ENCODE assay signal across 8 cellular contexts in the genomic region with DNA sequence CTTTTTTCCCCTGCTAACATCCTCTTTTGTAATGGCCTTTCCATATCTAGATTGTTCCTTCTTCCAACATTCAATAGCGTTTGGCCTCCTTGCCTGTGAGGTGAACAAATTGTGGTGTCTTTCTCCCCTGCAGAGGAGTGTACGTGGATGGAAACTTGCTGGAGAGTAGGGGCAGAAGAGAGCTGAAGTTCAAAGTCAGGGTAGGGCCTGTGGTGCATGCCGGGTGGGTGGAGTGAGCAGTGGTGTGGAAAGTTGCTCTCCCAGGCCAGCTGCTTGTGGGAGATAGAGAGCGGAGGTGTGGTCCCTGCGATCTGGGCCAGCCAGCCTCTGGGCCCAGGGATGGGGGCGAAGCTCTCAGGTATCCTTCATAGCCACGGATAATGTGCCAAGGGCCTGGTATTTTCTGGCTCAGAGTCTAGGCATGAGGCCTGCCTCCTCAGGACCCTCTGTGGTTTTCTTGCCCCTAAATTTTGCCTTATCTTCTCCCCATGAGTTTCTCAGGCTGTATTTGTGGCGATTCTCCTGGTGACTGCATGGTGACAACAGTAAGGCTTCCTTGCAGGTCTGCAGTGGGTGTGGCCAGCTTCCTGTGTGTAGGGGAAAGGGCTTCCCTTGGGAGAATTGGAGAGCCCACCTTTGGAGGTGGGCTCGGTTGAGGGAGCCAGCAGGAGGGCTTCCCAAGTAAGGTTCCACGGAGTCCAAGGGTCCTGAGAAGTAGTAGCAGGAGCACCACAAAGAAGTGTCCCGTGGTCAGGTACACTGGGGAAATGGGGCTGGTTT. TPM values are rescaled to one million over a fixed set of nuclear protein-coding genes. Genes with fewer than 3 reads are reported as not detected.
DNase-seq lines count a peak whose midpoint lies in the region; ATAC-seq, FAIRE-seq and TF ChIP-seq lines count a peak whose summit lies in the region.

No MANE protein-coding gene starts in this region.

- H3K9me3 ChIP-seq in mucosa of descending colon, result no peaks in the 10 kb centered on the region

- ATAC-seq in GM18498 (IDR thresholded peaks at IDR 0.05; ENCODE audit: unreplicated experiment), result peak; percentile 45
- ATAC-seq in HG02938 (IDR thresholded peaks at IDR 0.05; ENCODE audit: unreplicated experiment), result peak; percentile 29
- peak; percentile 13 for ATAC-seq in mucosa of descending colon

- no peak for FAIRE-seq in frontal cortex (lab: Jason Lieb, UNC)

- TF ChIP-seq CTCF in mucosa of descending colon (IDR thresholded peaks at IDR 0.05), result no peak

- no peak overlapping the region for H3K4me3 ChIP-seq in mucosa of descending colon

- intact Hi-C loops in mucosa of descending colon (cut with DNase I, micrococcal nuclease), result no loop called here
- intact Hi-C loops in posterior vena cava (cut with DNase I), result no loop called here

- no peaks in the 10 kb centered on the region for H3K36me3 ChIP-seq in mucosa of descending colon (ENCODE audit: low read depth)

- DNase-seq in activated CD4-positive, alpha-beta T cell treated with anti-CD3 and anti-CD28 coated beads, Interleukin-2, amount 50 U/mL, for 48 hours, result peak; percentile 59 to 70
- DNase-seq in mucosa of descending colon (no peak), posterior vena cava (ENCODE audit: low spot score) (no peak), NOMO-1 treated with DMSO at 0.1 percent for 48 hours (lab: John Stamatoyannopoulos, UW; ENCODE audit: unreplicated experiment) (no peak), frontal cortex (ENCODE audit: low spot score in 2 of 2) (no peak), NCI-H446 treated with DMSO at 0.1 percent for 48 hours (lab: John Stamatoyannopoulos, UW) (no peak)

- H3K4me1 ChIP-seq in mucosa of descending colon (ENCODE audit: low read depth), result no peaks in the 10 kb centered on the region

RNA-seq across cellular contexts. Expression of a gene that starts 6.7 kb away (rescaled TPM):
- total RNA-seq in mucosa of descending colon (10 to 100 TPM in 1 of 3 donors, 1 to 10 TPM in 2; 2.5 to 14.0 (median 4.7) TPM), posterior vena cava (10 to 100 TPM; 29.6 to 68.3 TPM), frontal cortex (17.1 TPM)

Comparison
In these comparisons a context has a peak if more than half of its experiments do, and no peak if none do; other contexts are left out.
1. DNase-seq: peak in activated CD4-positive, alpha-beta T cell treated with anti-CD3 and anti-CD28 coated beads, Interleukin-2, amount 50 U/mL, for 48 hours (2 of 2); none in mucosa of descending colon (0 of 3), posterior vena cava (single experiment), NOMO-1 treated with DMSO at 0.1 percent for 48 hours (single experiment), frontal cortex (0 of 2) and NCI-H446 treated with DMSO at 0.1 percent for 48 hours (single experiment).
2. Peak in every context shown above with its lines, with median percentiles within 50 percentile points of each other: ATAC-seq.